22 cellular contexts compared by ENCODE assay signal in genomic region chr5:149129181-149129580, GRCh38. TPM values are rescaled to one million over a fixed set of nuclear protein-coding genes. Genes with fewer than 3 reads are reported as not detected.
A peak's percentile ranks its signal among the peaks of the same experiment; 100 is the strongest.
DNase-seq lines count a peak whose midpoint lies in the region; ATAC-seq and TF ChIP-seq lines count a peak whose summit lies in the region.
"Had no signal": no experiment of that assay in that cellular context is flagged by ENCODE, and none has a peak within 500 bp of the region (broad histone marks: within the 10 kb centered on the region; RNA-seq: fewer than 3 reads in every experiment).

No MANE protein-coding gene starts in this region.

- intact Hi-C loops in prostate gland (cut with DNase I) = no loop called here

- H3K36me3 ChIP-seq in GM23248 (ENCODE audit: low read depth) (no peaks in the 10 kb centered on the region), RWPE2 (ENCODE audit: low read depth) (no peaks in the 10 kb centered on the region), prostate gland (no peaks in the 10 kb centered on the region)
- H3K36me3 ChIP-seq: ascending aorta, ovary, sigmoid colon, stomach, tibial nerve had no signal

- 59 to 76% methylated on average over 1 of the region's 1 CpG for WGBS in GM23248 (ENCODE audit: low coverage in 1 of 2, low lambda C conversion rate in 2 of 2, missing lambda C conversion rate in 2 of 2), 2 experiments
- WGBS in prostate gland = 41% methylated on average over 1 of the region's 1 CpG

- no peaks in the 10 kb centered on the region for H3K9me2 ChIP-seq in GM23248 (ENCODE audit: insufficient read depth)

- H4K20me1 ChIP-seq in GM23248 (ENCODE audit: insufficient read depth) = no peaks in the 10 kb centered on the region

- H3K4me3 ChIP-seq in GM23248 (no peak overlapping the region), RWPE2 (ENCODE audit: severe bottlenecking) (no peak overlapping the region), prostate gland (no peak overlapping the region)
- H3K4me3 ChIP-seq: ascending aorta, ovary, sigmoid colon, stomach, tibial nerve had no signal

- no peak overlapping the region for H3K27ac ChIP-seq in GM23248
- H3K27ac ChIP-seq in RWPE2 (ENCODE audit: poor library complexity, severe bottlenecking) = peak overlapping the region; percentile 68
- peak overlapping the region; percentile 17 to 32 for H3K27ac ChIP-seq in prostate gland
- H3K27ac ChIP-seq: ascending aorta, ovary, sigmoid colon, stomach, tibial nerve had no signal

- H3F3A ChIP-seq in GM23248 (ENCODE audit: insufficient read depth) = peaks cover 8% of the 10 kb centered on the region

- DNase-seq in GM23248 (peak; percentile 58), RWPE2 (ENCODE audit: low spot score) (no peak), fibroblast of gingiva (ENCODE audit: low read depth) (peak; percentile 26), prostate gland (ENCODE audit: low spot score) (peak; percentile 79), OCI-M1 (lab: John Stamatoyannopoulos, UW) (no peak), dermis blood vessel endothelial cell (no peak)
- DNase-seq: activated CD4-positive, alpha-beta T cell treated with anti-CD3 and anti-CD28 coated beads, Interleukin-2, amount 50 U/mL, for 48 hours; activated CD8-positive, alpha-beta memory T cell treated with anti-CD3 and anti-CD28 coated beads, Interleukin-2, amount 50 U/mL, for 4 hours; CD4-positive, alpha-beta memory T cell; GDM1; GOT3; hippocampal formation; Karpas-422; left ventricle myocardium superior; NCI-H524; ovary; sigmoid colon; stomach had no signal

- no peak overlapping the region for H3K4me2 ChIP-seq in GM23248 (ENCODE audit: unreplicated experiment)

- H3K4me1 ChIP-seq in GM23248 (ENCODE audit: insufficient read depth) (peaks cover 22% of the 10 kb centered on the region), RWPE2 (ENCODE audit: insufficient read depth, poor library complexity, severe bottlenecking) (peaks cover 55% of the 10 kb centered on the region), prostate gland (replicated peaks) (peaks cover 8% of the 10 kb centered on the region)
- H3K4me1 ChIP-seq: ascending aorta, sigmoid colon had no signal

- no peak overlapping the region for H2AFZ ChIP-seq in GM23248

- H3K9ac ChIP-seq in GM23248 = no peak overlapping the region

- no peak for TF ChIP-seq POLR2A in prostate gland (IDR thresholded peaks at IDR 0.05)

- no peaks in the 10 kb centered on the region for H3K9me3 ChIP-seq in GM23248 (ENCODE audit: low read depth)
- H3K9me3 ChIP-seq in RWPE2 (ENCODE audit: severe bottlenecking) = no peaks in the 10 kb centered on the region
- H3K9me3 ChIP-seq in prostate gland = no peaks in the 10 kb centered on the region
- H3K9me3 ChIP-seq: ascending aorta, ovary, sigmoid colon, stomach, tibial nerve had no signal

- H3K79me2 ChIP-seq in GM23248 (ENCODE audit: insufficient read depth) = no peaks in the 10 kb centered on the region

- peak; percentile 46 for ATAC-seq in RWPE2 (ENCODE audit: low read depth)
- no peak for ATAC-seq in activated CD4-positive, CD25-positive, alpha-beta regulatory T cell treated with anti-CD3 and anti-CD28 coated beads, Interleukin-2, amount 50 U/mL, for 24 hours
- ATAC-seq: left ventricle myocardium superior, WTC11 had no signal

- in situ Hi-C loops in GM23248 (cut with MboI) = loop anchor here (5.0 kb wide), 1 partner anchor 98 kb away; no protein-coding TSS in a partner anchor

- H3K27me3 ChIP-seq in GM23248 (replicated peaks; ENCODE audit: insufficient read depth) = no peaks in the 10 kb centered on the region
- H3K27me3 ChIP-seq in RWPE2 (ENCODE audit: insufficient read depth, poor library complexity, severe bottlenecking) = no peaks in the 10 kb centered on the region
- no peaks in the 10 kb centered on the region for H3K27me3 ChIP-seq in prostate gland (replicated peaks; ENCODE audit: insufficient read depth)
- H3K27me3 ChIP-seq: ascending aorta, ovary, sigmoid colon, stomach, tibial nerve had no signal

- no peak for TF ChIP-seq CTCF in RWPE2 (IDR thresholded peaks at IDR 0.05; ENCODE audit: poor library complexity, severe bottlenecking)
- no peak for TF ChIP-seq CTCF in prostate gland (IDR thresholded peaks at IDR 0.05)

RNA-seq across cellular contexts. Expression of gene ABLIM3, which starts 12.1 kb away (rescaled TPM):
- 5.6 and 7.9 TPM in 2 replicates for total RNA-seq in GM23248 (2014; rRNA removed; shearing (Covaris generic))
- polyA plus RNA-seq in GM23248 (2016; fragmentation: Nextera tagmentation; extraction: Ambion mirVana) = 11.4 and 11.7 TPM in 2 replicates
- 10 to 100 TPM in 1 of 2 donors, 1 to 10 TPM in 1; 9.0 to 11.7 TPM for total RNA-seq in prostate gland
- 29.8 and 41.3 TPM in 2 replicates for total RNA-seq in dermis blood vessel endothelial cell
- total RNA-seq: CD4-positive, alpha-beta memory T cell had no signal
- polyA plus RNA-seq: CD4-positive, alpha-beta memory T cell had no signal

Comparison
In these comparisons a context has a peak if more than half of its experiments do, and no peak if none do; other contexts are left out.
1. DNase-seq: peak in GM23248 (single experiment), fibroblast of gingiva (single experiment) and prostate gland (single experiment); none in RWPE2 (single experiment), OCI-M1 (single experiment) and dermis blood vessel endothelial cell (single experiment).